Comparison of ENCODE assay signal across 2 cellular contexts in the genomic region with DNA sequence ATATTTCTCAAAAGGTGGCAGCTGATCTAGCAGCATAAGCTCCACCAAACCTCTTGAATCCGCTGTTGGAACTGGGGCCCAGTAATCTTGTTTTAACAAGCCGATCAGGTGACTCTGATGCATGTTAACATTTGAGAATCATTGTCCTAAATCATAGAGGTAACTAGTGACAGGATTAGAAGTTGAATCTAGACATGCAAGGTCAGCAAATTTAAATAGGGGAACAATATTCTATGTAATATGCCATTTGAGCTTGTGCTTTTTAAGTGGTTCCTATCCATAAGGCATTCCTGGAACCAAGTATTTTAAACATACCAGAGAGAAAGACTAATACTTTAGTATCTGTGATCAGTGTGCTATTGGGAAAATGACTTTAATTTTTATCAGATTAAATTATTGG.
A peak's percentile ranks its signal among the peaks of the same experiment; 100 is the strongest.
TF ChIP-seq lines count a peak whose summit lies in the region.

No MANE protein-coding gene starts in this region.

TF ChIP-seq in IMR-90, 13 proteins besides CTCF, POLR2A, EP300 and RAD21:
- TF ChIP-seq CEBPB (IDR thresholded peaks at IDR 0.05; ENCODE audit: low read depth, low read length) (no peak), MAFK (IDR thresholded peaks at IDR 0.05; ENCODE audit: low read depth, low read length) (peak; percentile 95)

TF ChIP-seq in K562, 482 proteins besides CTCF, POLR2A, EP300 and RAD21:
- TF ChIP-seq PRMT5 (CRISPR knock-in tag; IDR thresholded peaks at IDR 0.05) = no peak
- TF ChIP-seq BCL6 (CRISPR knock-in tag; IDR thresholded peaks at IDR 0.05) = no peak
- TF ChIP-seq GATAD2B (IDR thresholded peaks at IDR 0.05; ENCODE audit: borderline replicate concordance) = no peak
- TF ChIP-seq GTF2E2 (tag; IDR thresholded peaks at IDR 0.05) = no peak
- no peak for TF ChIP-seq HNRNPK (IDR thresholded peaks at IDR 0.05; ENCODE audit: low read depth, low read length, poor library complexity, severe bottlenecking)
- TF ChIP-seq GABPA (tag; conservative IDR thresholded peaks at IDR 0.05; ENCODE audit: low read depth) = no peak
- TF ChIP-seq ZNF316 (IDR thresholded peaks at IDR 0.05) = peak; percentile 75
- no peak for TF ChIP-seq SMC3 (conservative IDR thresholded peaks at IDR 0.05; ENCODE audit: insufficient read depth, low read depth, low read length)
- TF ChIP-seq ZNF12 (CRISPR knock-in tag; IDR thresholded peaks at IDR 0.05) = no peak
- TF ChIP-seq BHLHE40 (IDR thresholded peaks at IDR 0.05; ENCODE audit: low read length) = no peak
- no peak for TF ChIP-seq HNRNPH1 (optimal IDR thresholded peaks at IDR 0.05; ENCODE audit: low read depth, low read length)
- no peak for TF ChIP-seq NFE2 (IDR thresholded peaks at IDR 0.05; ENCODE audit: low read depth)
- TF ChIP-seq ASH1L (IDR thresholded peaks at IDR 0.05; ENCODE audit: borderline replicate concordance, low read depth, partially characterized antibody) = no peak
- no peak for TF ChIP-seq CBFA2T2 (conservative IDR thresholded peaks at IDR 0.05)
- no peak for TF ChIP-seq BRD4 (IDR thresholded peaks at IDR 0.05)
- no peak for TF ChIP-seq TAF7 (tag; IDR thresholded peaks at IDR 0.05)
- TF ChIP-seq ZNF124 (CRISPR knock-in tag; IDR thresholded peaks at IDR 0.05) = no peak
- TF ChIP-seq, protein P1, sequence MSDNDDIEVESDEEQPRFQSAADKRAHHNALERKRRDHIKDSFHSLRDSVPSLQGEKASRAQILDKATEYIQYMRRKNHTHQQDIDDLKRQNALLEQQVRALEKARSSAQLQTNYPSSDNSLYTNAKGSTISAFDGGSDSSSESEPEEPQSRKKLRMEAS (CRISPR knock-in tag; IDR thresholded peaks at IDR 0.05) = no peak
- TF ChIP-seq RBM34 (IDR thresholded peaks at IDR 0.05; ENCODE audit: borderline replicate concordance, insufficient read depth, low read length) = no peak
- peak; percentile 86 for TF ChIP-seq MAFK (IDR thresholded peaks at IDR 0.05; ENCODE audit: low read length)
- peak; percentile 77 for TF ChIP-seq MAFF (IDR thresholded peaks at IDR 0.05; ENCODE audit: low read length)
- no peak for TF ChIP-seq CREBBP (IDR thresholded peaks at IDR 0.05; ENCODE audit: low read depth, low read length)
- TF ChIP-seq ZNF23 (CRISPR knock-in tag; IDR thresholded peaks at IDR 0.05) = no peak
- TF ChIP-seq MAFG (tag; conservative IDR thresholded peaks at IDR 0.05) = peak; percentile 70
- TF ChIP-seq C11orf30 (IDR thresholded peaks at IDR 0.05; ENCODE audit: low read depth) = peak; percentile 56
- no peak for TF ChIP-seq HSF4 (CRISPR knock-in tag; IDR thresholded peaks at IDR 0.05; ENCODE audit: borderline replicate concordance)
- TF ChIP-seq, protein P2, sequence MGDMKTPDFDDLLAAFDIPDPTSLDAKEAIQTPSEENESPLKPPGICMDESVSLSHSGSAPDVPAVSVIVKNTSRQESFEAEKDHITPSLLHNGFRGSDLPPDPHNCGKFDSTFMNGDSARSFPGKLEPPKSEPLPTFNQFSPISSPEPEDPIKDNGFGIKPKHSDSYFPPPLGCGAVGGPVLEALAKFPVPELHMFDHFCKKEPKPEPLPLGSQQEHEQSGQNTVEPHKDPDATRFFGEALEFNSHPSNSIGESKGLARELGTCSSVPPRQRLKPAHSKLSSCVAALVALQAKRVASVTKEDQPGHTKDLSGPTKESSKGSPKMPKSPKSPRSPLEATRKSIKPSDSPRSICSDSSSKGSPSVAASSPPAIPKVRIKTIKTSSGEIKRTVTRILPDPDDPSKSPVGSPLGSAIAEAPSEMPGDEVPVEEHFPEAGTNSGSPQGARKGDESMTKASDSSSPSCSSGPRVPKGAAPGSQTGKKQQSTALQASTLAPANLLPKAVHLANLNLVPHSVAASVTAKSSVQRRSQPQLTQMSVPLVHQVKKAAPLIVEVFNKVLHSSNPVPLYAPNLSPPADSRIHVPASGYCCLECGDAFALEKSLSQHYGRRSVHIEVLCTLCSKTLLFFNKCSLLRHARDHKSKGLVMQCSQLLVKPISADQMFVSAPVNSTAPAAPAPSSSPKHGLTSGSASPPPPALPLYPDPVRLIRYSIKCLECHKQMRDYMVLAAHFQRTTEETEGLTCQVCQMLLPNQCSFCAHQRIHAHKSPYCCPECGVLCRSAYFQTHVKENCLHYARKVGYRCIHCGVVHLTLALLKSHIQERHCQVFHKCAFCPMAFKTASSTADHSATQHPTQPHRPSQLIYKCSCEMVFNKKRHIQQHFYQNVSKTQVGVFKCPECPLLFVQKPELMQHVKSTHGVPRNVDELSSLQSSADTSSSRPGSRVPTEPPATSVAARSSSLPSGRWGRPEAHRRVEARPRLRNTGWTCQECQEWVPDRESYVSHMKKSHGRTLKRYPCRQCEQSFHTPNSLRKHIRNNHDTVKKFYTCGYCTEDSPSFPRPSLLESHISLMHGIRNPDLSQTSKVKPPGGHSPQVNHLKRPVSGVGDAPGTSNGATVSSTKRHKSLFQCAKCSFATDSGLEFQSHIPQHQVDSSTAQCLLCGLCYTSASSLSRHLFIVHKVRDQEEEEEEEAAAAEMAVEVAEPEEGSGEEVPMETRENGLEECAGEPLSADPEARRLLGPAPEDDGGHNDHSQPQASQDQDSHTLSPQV (IDR thresholded peaks at IDR 0.05) = no peak
